13 cellular contexts compared by ENCODE assay signal in the genomic region with DNA sequence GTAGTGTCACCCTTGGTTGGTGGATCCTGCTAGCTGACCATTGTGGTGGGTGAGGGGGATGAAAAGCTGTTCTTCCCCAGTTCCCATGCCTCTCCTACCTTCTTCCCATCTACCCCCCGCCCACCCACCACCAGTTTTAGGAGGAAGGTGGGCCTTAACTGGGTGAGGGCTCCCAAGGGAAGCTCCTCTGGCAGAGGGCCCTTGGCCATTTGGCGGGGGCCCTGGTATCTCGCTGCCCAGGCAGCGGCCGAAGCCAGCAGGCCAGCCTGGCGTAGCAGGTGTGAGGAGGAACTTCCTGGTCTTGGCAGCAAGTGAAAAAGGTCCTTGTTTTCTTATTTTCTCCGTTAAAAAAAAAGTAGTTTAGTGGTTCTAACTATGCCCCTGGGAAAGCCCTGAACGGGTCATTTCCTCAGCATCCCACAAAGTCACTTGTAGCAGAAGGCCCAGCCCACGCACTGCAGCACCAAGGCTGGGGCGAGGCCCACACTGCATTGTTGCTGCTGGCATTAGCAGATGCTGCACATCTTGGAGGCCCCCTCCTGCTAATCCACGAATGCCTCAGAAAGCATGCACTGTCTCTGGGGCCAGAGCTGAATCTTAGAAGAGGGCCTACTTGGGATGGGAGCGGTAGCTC.
DNase-seq lines count a peak whose midpoint lies in the region; ATAC-seq and TF ChIP-seq lines count a peak whose summit lies in the region.
"Had no signal": no experiment of that assay in that cellular context is flagged by ENCODE, and none has a peak within 500 bp of the region (broad histone marks: within the 10 kb centered on the region; RNA-seq: fewer than 3 reads in every experiment).

No MANE protein-coding gene starts in this region.

- no peaks in the 10 kb centered on the region for H3K9me3 ChIP-seq in BLaER1 treated with 17β-estradiol and CSF1 and Interleukin-3, amounts not matched to agents 10 nM and 100 nM (replicated peaks in 1 of 11)
- H3K9me3 ChIP-seq in GM23248 (ENCODE audit: low read depth) = no peaks in the 10 kb centered on the region
- no peaks in the 10 kb centered on the region for H3K9me3 ChIP-seq in osteoblast (ENCODE audit: low read depth, low read length)

- no peaks in the 10 kb centered on the region; a peak in 1 of 22 replicates for H3K27me3 ChIP-seq in BLaER1 treated with 17β-estradiol and CSF1 and Interleukin-3, amounts not matched to agents 10 nM and 100 nM
- H3K27me3 ChIP-seq in GM23248 (replicated peaks; ENCODE audit: insufficient read depth) (no peaks in the 10 kb centered on the region), osteoblast (ENCODE audit: insufficient read depth, low read length) (no peaks in the 10 kb centered on the region)
- H3K27me3 ChIP-seq: hepatocyte had no signal

- WGBS in GM23248 (ENCODE audit: low coverage in 1 of 2, low lambda C conversion rate in 2 of 2, missing lambda C conversion rate in 2 of 2), 2 experiments = 57 to 60% methylated on average over 12 of the region's 12 CpGs

- in situ Hi-C loops in GM23248 (cut with MboI) = no loop called here

- H3K4me1 ChIP-seq in BLaER1 treated with 17β-estradiol and CSF1 and Interleukin-3, amounts not matched to agents 10 nM and 100 nM = peaks cover 67 to 100% (median 100%) of the 10 kb centered on the region in 10 experiments
- H3K4me1 ChIP-seq in GM23248 (ENCODE audit: insufficient read depth) (peaks cover 22% of the 10 kb centered on the region), osteoblast (ENCODE audit: insufficient read depth, low read length) (peaks cover 32% of the 10 kb centered on the region)

- no peak for TF ChIP-seq CTCF in osteoblast (IDR thresholded peaks at IDR 0.05; ENCODE audit: extremely low read depth, low read depth, low read length)

- H3K79me2 ChIP-seq in GM23248 (ENCODE audit: insufficient read depth) (peaks cover 100% of the 10 kb centered on the region), osteoblast (ENCODE audit: insufficient read depth, low read length) (peaks cover 98% of the 10 kb centered on the region)

- H3K9me2 ChIP-seq in GM23248 (ENCODE audit: insufficient read depth) = no peaks in the 10 kb centered on the region

- peak overlapping the region in 1 of 10 experiments; percentile 13; a peak in 1 of 20 replicates for H3K4me3 ChIP-seq in BLaER1 treated with 17β-estradiol and CSF1 and Interleukin-3, amounts not matched to agents 10 nM and 100 nM
- no peak overlapping the region for H3K4me3 ChIP-seq in GM23248
- no peak overlapping the region for H3K4me3 ChIP-seq in osteoblast (ENCODE audit: insufficient read depth, low read length)
- H3K4me3 ChIP-seq: hepatocyte had no signal

- ATAC-seq in left lobe of liver = no peak

- peaks cover 0 to 11% (median 0%) of the 10 kb centered on the region in 11 experiments; a peak in 3 of 22 replicates for H3K36me3 ChIP-seq in BLaER1 treated with 17β-estradiol and CSF1 and Interleukin-3, amounts not matched to agents 10 nM and 100 nM
- H3K36me3 ChIP-seq in GM23248 (ENCODE audit: low read depth) (no peaks in the 10 kb centered on the region), osteoblast (ENCODE audit: insufficient read depth, low read length) (peaks cover 4% of the 10 kb centered on the region)

- DNase-seq in GM23248 (peak; percentile 56), caudate nucleus (lab: John Stamatoyannopoulos, UW) (peak in 6 of 61 donors; percentile 35 to 46 (median 44)), osteoblast (ENCODE audit: insufficient read length, low spot score, missing footprints) (peak; percentile 94), HCEC 1CT (no peak), NCI-H128 (lab: John Stamatoyannopoulos, UW; ENCODE audit: unreplicated experiment) (no peak), NCI-H1436 (lab: John Stamatoyannopoulos, UW) (no peak), left lobe of liver (ENCODE audit: low spot score) (no peak)
- DNase-seq: COR-L47; NCI-H146; NK-92 treated with Interleukin-12 subunit alpha and Interleukin-12 subunit beta, amount 100 ng/mL, for 24 hours; small intestine had no signal

- no peak overlapping the region for H2AFZ ChIP-seq in GM23248
- no peak overlapping the region for H2AFZ ChIP-seq in osteoblast (ENCODE audit: low read length)
- H2AFZ ChIP-seq: hepatocyte had no signal

- H3K27ac ChIP-seq in BLaER1 treated with 17β-estradiol and CSF1 and Interleukin-3, amounts not matched to agents 10 nM and 100 nM = peak overlapping the region in 6 of 11 experiments; percentile 6 to 62 (median 44); a peak in 11 of 22 replicates
- H3K27ac ChIP-seq in GM23248 (peak overlapping the region; percentile 25; the same call in 1 of the 2 replicates), caudate nucleus (ENCODE audit: low read depth, low read length) (peak overlapping the region; percentile 81), osteoblast (ENCODE audit: low read depth, low read length) (no peak overlapping the region)
- H3K27ac ChIP-seq: hepatocyte had no signal

- no peaks in the 10 kb centered on the region; the same call in 1 of the 2 replicates for H3F3A ChIP-seq in GM23248 (ENCODE audit: insufficient read depth)

- H4K20me1 ChIP-seq in BLaER1 treated with 17β-estradiol and CSF1 and Interleukin-3, amounts not matched to agents 10 nM and 100 nM = peaks cover 84 to 100% (median 100%) of the 10 kb centered on the region in 11 experiments; a peak in 21 of 22 replicates
- H4K20me1 ChIP-seq in GM23248 (ENCODE audit: insufficient read depth) = peaks cover 30% of the 10 kb centered on the region
- peaks cover 98% of the 10 kb centered on the region for H4K20me1 ChIP-seq in osteoblast (ENCODE audit: insufficient read depth, low read length)

- peak overlapping the region in 8 of 11 experiments; percentile 0 to 49 (median 26); a peak in 10 of 22 replicates for H3K9ac ChIP-seq in BLaER1 treated with 17β-estradiol and CSF1 and Interleukin-3, amounts not matched to agents 10 nM and 100 nM
- H3K9ac ChIP-seq in GM23248 = no peak overlapping the region

- peak overlapping the region; percentile 68 to 94 (median 80) for H3K4me2 ChIP-seq in BLaER1 treated with 17β-estradiol and CSF1 and Interleukin-3, amounts not matched to agents 10 nM and 100 nM
- H3K4me2 ChIP-seq in GM23248 (ENCODE audit: unreplicated experiment) (no peak overlapping the region), osteoblast (ENCODE audit: insufficient read depth, low read length) (no peak overlapping the region)
- H3K4me2 ChIP-seq: hepatocyte had no signal

Comparison
In these comparisons a context has a peak if more than half of its experiments do, and no peak if none do; other contexts are left out.
1. H3K4me2 ChIP-seq: peak in BLaER1 treated with 17β-estradiol and CSF1 and Interleukin-3, amounts not matched to agents 10 nM and 100 nM (11 of 11); none in GM23248 (single experiment) and osteoblast (single experiment).
2. DNase-seq: peak in GM23248 (single experiment) and osteoblast (single experiment); none in HCEC 1CT (single experiment), NCI-H128 (single experiment), NCI-H1436 (single experiment) and left lobe of liver (single experiment).